8 cellular contexts compared by ENCODE assay signal in genomic region chr20:38034108-38034649, GRCh38. TPM values are rescaled to one million over a fixed set of nuclear protein-coding genes. Genes with fewer than 3 reads are reported as not detected.
DNase-seq lines count a peak whose midpoint lies in the region; ATAC-seq and TF ChIP-seq lines count a peak whose summit lies in the region.

No MANE protein-coding gene starts in this region.

- peak; percentile 6 for ATAC-seq in HG03060 (IDR thresholded peaks at IDR 0.05; ENCODE audit: low read depth, unreplicated experiment)

- H3K36me3 ChIP-seq in DOHH2 (ENCODE audit: control insufficient read depth, low read length) (peaks cover 69% of the 10 kb centered on the region), thymus (ENCODE audit: control insufficient read depth, insufficient read depth) (peaks cover 5% of the 10 kb centered on the region)

- peaks cover 99% of the 10 kb centered on the region for H3K79me2 ChIP-seq in DOHH2 (ENCODE audit: control insufficient read depth, low read length)

- H3K9me3 ChIP-seq in DOHH2 (ENCODE audit: control insufficient read depth, insufficient read depth, low read length) (no peaks in the 10 kb centered on the region), thymus (ENCODE audit: control insufficient read depth) (no peaks in the 10 kb centered on the region)

- H3K27me3 ChIP-seq in DOHH2 (ENCODE audit: control insufficient read depth, low read length) = no peaks in the 10 kb centered on the region
- no peaks in the 10 kb centered on the region for H3K27me3 ChIP-seq in layer of hippocampus (ENCODE audit: control insufficient read depth, insufficient read depth, low read length)
- H3K27me3 ChIP-seq in thymus (ENCODE audit: control insufficient read depth, insufficient read depth) = no peaks in the 10 kb centered on the region

- DNase-seq in NCI-H446 treated with DMSO at 0.1 percent for 48 hours (lab: John Stamatoyannopoulos, UW) (no peak), AML-193 (lab: John Stamatoyannopoulos, UW) (no peak)
- no peak for DNase-seq in activated CD4-positive, alpha-beta T cell treated with anti-CD3 and anti-CD28 coated beads, Interleukin-2, amount 50 U/mL, for 4 hours

- H3K4me2 ChIP-seq in DOHH2 (ENCODE audit: low read length) = peak overlapping the region; percentile 89

- no peaks in the 10 kb centered on the region for H4K20me1 ChIP-seq in DOHH2 (ENCODE audit: control insufficient read depth, insufficient read depth, low read depth, low read length)

- no peaks in the 10 kb centered on the region for H3F3A ChIP-seq in DOHH2 (ENCODE audit: control insufficient read depth, insufficient read depth)

- H3K4me3 ChIP-seq in DOHH2 (ENCODE audit: low read length) = peak overlapping the region; percentile 88
- peak overlapping the region; percentile 97 for H3K4me3 ChIP-seq in thymus (ENCODE audit: low read length)

- TF ChIP-seq CTCF in DOHH2 (IDR thresholded peaks at IDR 0.05; ENCODE audit: low read depth, low read length, poor library complexity, severe bottlenecking) = no peak

- H3K9me2 ChIP-seq in DOHH2 (replicated peaks; ENCODE audit: control insufficient read depth, low read length) = no peaks in the 10 kb centered on the region

- 19% methylated on average over 14 of the region's 14 CpGs for WGBS in thymus

- H3K27ac ChIP-seq in DOHH2 (ENCODE audit: low read depth, low read length) = peak overlapping the region; percentile 58
- H3K27ac ChIP-seq in angular gyrus (ENCODE audit: low read depth, low read length) = peak overlapping the region; percentile 88
- peak overlapping the region; percentile 96 for H3K27ac ChIP-seq in layer of hippocampus (ENCODE audit: low read depth, low read length)
- H3K27ac ChIP-seq in thymus (ENCODE audit: low read depth) = peak overlapping the region; percentile 86

- H3K4me1 ChIP-seq in DOHH2 (ENCODE audit: control insufficient read depth, low read length) = peaks cover 62% of the 10 kb centered on the region
- H3K4me1 ChIP-seq in thymus (ENCODE audit: control insufficient read depth, insufficient read depth, low read length) = peaks cover 25% of the 10 kb centered on the region

RNA-seq across cellular contexts. Expression of gene RPRD1B, which starts 0.6 kb away (rescaled TPM):
- 14.5 TPM for polyA plus RNA-seq in thymus

RNA-seq across cellular contexts. Expression of gene TTI1, which starts 0.9 kb away (rescaled TPM):
- 11.2 TPM for polyA plus RNA-seq in thymus
